28 cellular contexts compared by ENCODE assay signal in genomic region chr9:137974746-137975526, GRCh38.
DNase-seq lines count a peak whose midpoint lies in the region; ATAC-seq and TF ChIP-seq lines count a peak whose summit lies in the region.
"Had no signal": no experiment of that assay in that cellular context is flagged by ENCODE, and none has a peak within 500 bp of the region (broad histone marks: within the 10 kb centered on the region; RNA-seq: fewer than 3 reads in every experiment).

No MANE protein-coding gene starts in this region.

- intact Hi-C loops in Right ventricle myocardium superior (cut with DNase I) (no loop called here), left cardiac atrium (cut with DNase I) (no loop called here), upper lobe of right lung (cut with DNase I) (no loop called here), body of pancreas (cut with DNase I) (no loop called here)

- TF ChIP-seq CTCF in upper lobe of right lung (IDR thresholded peaks at IDR 0.05) = no peak
- no peak for TF ChIP-seq CTCF in body of pancreas (IDR thresholded peaks at IDR 0.05)

- no peaks in the 10 kb centered on the region for H3K36me3 ChIP-seq in upper lobe of right lung
- H3K36me3 ChIP-seq in body of pancreas (replicated peaks in 1 of 2; ENCODE audit: insufficient read depth in 1 of 2, low read depth in 2 of 2) = no peaks in the 10 kb centered on the region
- H3K36me3 ChIP-seq: breast epithelium, thoracic aorta, vagina had no signal

- DNase-seq in Right ventricle myocardium superior (peak; percentile 19), left cardiac atrium (no peak), ecto neural progenitor cell (ENCODE audit: low spot score) (peak; percentile 37), mesenteric fat pad (ENCODE audit: low spot score) (peak; percentile 73), upper lobe of right lung (peak; percentile 53), body of pancreas (no peak), NCI-H345 (lab: John Stamatoyannopoulos, UW) (no peak)
- DNase-seq: activated CD4-positive, alpha-beta T cell treated with anti-CD3 and anti-CD28 coated beads, Interleukin-2, amount 50 U/mL, for 1 hour; effector memory CD4-positive, alpha-beta T cell; HCEC 1CT; IMR-90; islet precursor cell; mucosa of descending colon; MV-4-11; natural killer cell; NCI-H1436 treated with DMSO at 0.1 percent for 48 hours; NCI-H2081 treated with DMSO at 0.1 percent for 48 hours; NCI-H226; NCI-H69; small intestine; stimulated activated CD4-positive, alpha-beta T cell treated with anti-CD3 and anti-CD28 coated beads, Interleukin-1b, Interleukin-23, amount 100 ng/mL, for 48 hours; stimulated activated naive CD4-positive, alpha-beta T cell treated with Interleukin-2 at 50 U/mL for 16 hours; T1000 had no signal

- no peak overlapping the region for H3K27ac ChIP-seq in upper lobe of right lung
- no peak overlapping the region for H3K27ac ChIP-seq in body of pancreas
- H3K27ac ChIP-seq: breast epithelium, thoracic aorta, vagina had no signal

- no peaks in the 10 kb centered on the region for H3K27me3 ChIP-seq in upper lobe of right lung
- no peaks in the 10 kb centered on the region for H3K27me3 ChIP-seq in body of pancreas
- H3K27me3 ChIP-seq: vagina had no signal

- no peaks in the 10 kb centered on the region for H3K9me3 ChIP-seq in upper lobe of right lung
- H3K9me3 ChIP-seq in body of pancreas = no peaks in the 10 kb centered on the region
- H3K9me3 ChIP-seq: breast epithelium, mucosa of descending colon, thoracic aorta, vagina had no signal

- H3K4me1 ChIP-seq in upper lobe of right lung (no peaks in the 10 kb centered on the region), body of pancreas (no peaks in the 10 kb centered on the region)
- H3K4me1 ChIP-seq: breast epithelium, vagina had no signal

- no peak overlapping the region for H3K4me3 ChIP-seq in upper lobe of right lung
- no peak overlapping the region for H3K4me3 ChIP-seq in body of pancreas
- H3K4me3 ChIP-seq: breast epithelium, lung, mucosa of descending colon, thoracic aorta, vagina had no signal

- WGBS in body of pancreas, 2 donors = 82 to 88% methylated on average over 8 to 14 of the region's 15 CpGs

- no peak for TF ChIP-seq POLR2A in body of pancreas (IDR thresholded peaks at IDR 0.05)

- ATAC-seq in Right ventricle myocardium superior (ENCODE audit: poor library complexity) = no peak
- no peak for ATAC-seq in left cardiac atrium
- ATAC-seq in upper lobe of right lung = no peak
- no peak for ATAC-seq in body of pancreas
- ATAC-seq in HG02973 (IDR thresholded peaks at IDR 0.05; ENCODE audit: unreplicated experiment) = no peak
- ATAC-seq: mucosa of descending colon, natural killer cell had no signal

Comparison
In these comparisons a context has a peak if more than half of its experiments do, and no peak if none do; other contexts are left out.
1. DNase-seq: peak in Right ventricle myocardium superior (single experiment), ecto neural progenitor cell (single experiment), mesenteric fat pad (single experiment) and upper lobe of right lung (single experiment); none in left cardiac atrium (single experiment), body of pancreas (0 of 4) and NCI-H345 (single experiment).